Comparison of ENCODE assay signal across 16 cellular contexts in the genomic region with DNA sequence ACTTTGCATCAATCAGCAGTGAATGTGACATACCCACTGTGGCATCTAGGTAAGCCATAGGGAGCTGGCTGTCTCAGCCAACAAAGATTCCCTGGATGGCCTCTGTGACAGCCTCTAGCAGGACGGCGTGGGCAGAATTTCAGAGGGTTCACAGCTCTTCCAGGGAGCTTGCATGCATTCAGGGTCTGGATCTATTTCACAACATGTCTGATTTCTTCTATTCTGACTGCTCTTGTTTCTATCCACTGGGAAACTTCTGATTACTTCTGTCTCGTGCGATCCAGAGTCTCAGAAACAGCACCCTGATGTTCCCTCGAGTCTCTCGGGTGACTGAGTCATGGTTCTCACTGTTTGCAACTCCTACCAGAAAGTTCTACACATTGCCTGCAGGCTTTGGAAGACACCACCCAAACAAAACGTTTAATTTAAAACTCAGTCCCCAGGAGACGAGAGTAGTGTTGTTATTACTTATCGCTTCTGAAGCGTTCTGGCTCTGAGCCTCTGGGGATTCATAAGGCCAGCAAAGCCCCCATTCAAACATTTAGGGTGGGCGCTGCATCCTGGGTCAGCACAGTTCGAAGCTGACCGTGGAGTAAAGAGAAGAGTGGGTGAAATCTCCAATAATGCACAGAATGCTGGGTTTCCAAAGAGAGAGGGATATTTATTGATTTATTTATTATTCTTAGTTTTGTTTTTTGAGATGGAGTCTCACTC. TPM values are rescaled to one million over a fixed set of nuclear protein-coding genes. Genes with fewer than 3 reads are reported as not detected.
DNase-seq lines count a peak whose midpoint lies in the region; ATAC-seq and TF ChIP-seq lines count a peak whose summit lies in the region.
"Had no signal": no experiment of that assay in that cellular context is flagged by ENCODE, and none has a peak within 500 bp of the region (broad histone marks: within the 10 kb centered on the region; RNA-seq: fewer than 3 reads in every experiment).

No MANE protein-coding gene starts in this region.

- H3K27ac ChIP-seq in suprapubic skin (no peak overlapping the region), lower lobe of right lung (no peak overlapping the region), ascending aorta (no peak overlapping the region)

- no peak for TF ChIP-seq POLR2A in suprapubic skin (IDR thresholded peaks at IDR 0.05)

- TF ChIP-seq CTCF in suprapubic skin (IDR thresholded peaks at IDR 0.05), result no peak
- no peak for TF ChIP-seq CTCF in lower lobe of right lung (IDR thresholded peaks at IDR 0.05)
- TF ChIP-seq CTCF in ascending aorta (IDR thresholded peaks at IDR 0.05), result no peak

- DNase-seq in ELR (ENCODE audit: low read depth) (peak; percentile 19), iris pigment epithelial cell (ENCODE audit: low read depth) (peak; percentile 11), suprapubic skin (ENCODE audit: low spot score in 2 of 2) (peak; percentile 10 to 16), lower lobe of right lung (no peak), ascending aorta (ENCODE audit: low spot score in 2 of 2) (no peak), HT-29 (ENCODE audit: low spot score) (no peak)
- DNase-seq in activated CD8-positive, alpha-beta memory T cell treated with anti-CD3 and anti-CD28 coated beads, Interleukin-2, amount 50 U/mL, for 48 hours, result peak; percentile 13
- DNase-seq: activated B cell treated with CpG ODN at 0.5 μM for 24 hours; activated effector memory CD4-positive, alpha-beta T cell treated with Interleukin-2 at 50 U/mL for 16 hours; GF-D8; HCEC 1CT; NCI-H1105; T-helper 17 cell had no signal

- ATAC-seq in lower lobe of right lung, result no peak
- ATAC-seq: GM12878; stimulated activated naive CD8-positive, alpha-beta T cell treated with anti-CD3 and anti-CD28 coated beads, Interleukin-15, amount 100 ng/mL, for 72 hours; T-helper 17 cell had no signal

- H3K4me3 ChIP-seq in suprapubic skin (no peak overlapping the region), lower lobe of right lung (no peak overlapping the region), ascending aorta (no peak overlapping the region)
- H3K4me3 ChIP-seq: GM12878, mucosa of descending colon had no signal

- H3K9me3 ChIP-seq in suprapubic skin (no peaks in the 10 kb centered on the region), lower lobe of right lung (no peaks in the 10 kb centered on the region), ascending aorta (peaks cover 0 to 7% of the 10 kb centered on the region in 2 donors)
- H3K9me3 ChIP-seq: mucosa of descending colon had no signal

- 78% methylated on average over 11 of the region's 13 CpGs for WGBS in suprapubic skin

- H3K36me3 ChIP-seq in suprapubic skin, result no peaks in the 10 kb centered on the region
- H3K36me3 ChIP-seq in lower lobe of right lung, result no peaks in the 10 kb centered on the region
- no peaks in the 10 kb centered on the region for H3K36me3 ChIP-seq in ascending aorta

- no peak for TF ChIP-seq EP300 in suprapubic skin (IDR thresholded peaks at IDR 0.05)

- intact Hi-C loops in lower lobe of right lung (cut with DNase I), result no loop called here
- intact Hi-C loops in ascending aorta (cut with DNase I), result no loop called here

- peaks cover 8% of the 10 kb centered on the region for H3K4me1 ChIP-seq in suprapubic skin
- no peaks in the 10 kb centered on the region for H3K4me1 ChIP-seq in lower lobe of right lung
- no peaks in the 10 kb centered on the region for H3K4me1 ChIP-seq in ascending aorta

- H3K27me3 ChIP-seq in suprapubic skin, result peaks cover 8% of the 10 kb centered on the region
- H3K27me3 ChIP-seq in lower lobe of right lung (ENCODE audit: low read depth), result peaks cover 4% of the 10 kb centered on the region
- H3K27me3 ChIP-seq in ascending aorta, result no peaks in the 10 kb centered on the region

RNA-seq across cellular contexts. Expression of a gene that starts 41.9 kb away (rescaled TPM):
- total RNA-seq in suprapubic skin (10 to 100 TPM; 16.5 to 76.6 (median 40.8) TPM), lower lobe of right lung (30.1 TPM), ascending aorta (82.8 TPM)
- total RNA-seq in HT-29 (2014; rRNA removed; shearing (Covaris generic)), result 323 and 427 TPM in 2 replicates

Comparison
In these comparisons a context has a peak if more than half of its experiments do, and no peak if none do; other contexts are left out.
1. DNase-seq: peak in ELR (single experiment), activated CD8-positive, alpha-beta memory T cell treated with anti-CD3 and anti-CD28 coated beads, Interleukin-2, amount 50 U/mL, for 48 hours (single experiment), iris pigment epithelial cell (single experiment) and suprapubic skin (2 of 2); none in lower lobe of right lung (single experiment), ascending aorta (0 of 2) and HT-29 (single experiment).